In the genomic region with DNA sequence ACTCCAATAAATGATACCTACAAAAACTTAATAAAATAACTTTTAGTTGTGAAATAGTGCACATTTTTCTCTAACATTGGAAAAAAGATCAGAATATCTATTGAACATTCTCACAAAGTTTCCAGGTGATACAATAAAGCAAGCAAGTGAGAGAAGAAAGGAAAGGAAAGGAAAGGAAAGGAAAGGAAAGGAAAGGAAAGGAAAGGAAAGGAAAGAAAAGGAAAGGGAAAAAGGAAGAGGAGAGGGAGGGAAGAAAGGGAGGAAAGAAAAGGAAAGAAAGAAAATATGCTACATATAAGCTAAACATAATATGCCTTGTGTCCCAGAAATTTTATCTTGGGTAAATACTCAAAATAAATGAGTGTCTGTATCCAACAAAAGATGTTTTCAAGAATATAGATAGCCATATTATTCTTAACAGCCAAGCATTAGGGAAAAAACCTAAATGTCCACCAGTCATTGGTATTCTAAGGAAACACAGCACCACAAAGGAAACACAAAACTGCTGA, we compare ENCODE assay signal across 3 cellular contexts.
TF ChIP-seq lines count a peak whose summit lies in the region.

No MANE protein-coding gene starts in this region.

TF ChIP-seq in HepG2, 621 proteins besides CTCF, POLR2A, EP300 and RAD21:
- TF ChIP-seq NFKB2 (CRISPR knock-in tag; IDR thresholded peaks at IDR 0.05; ENCODE audit: borderline replicate concordance), result no peak
- TF ChIP-seq SRSF9 (IDR thresholded peaks at IDR 0.05; ENCODE audit: borderline replicate concordance, insufficient read depth, low read depth, low read length, poor library complexity, severe bottlenecking), result peak; percentile 65
TF ChIP-seq in HepG2: peak in this region for 1.

TF ChIP-seq in HEK293, 187 proteins besides CTCF, POLR2A, EP300 and RAD21:
- TF ChIP-seq ZNF837 (tag by site-specific recombination; IDR thresholded peaks at IDR 0.05), result no peak
- TF ChIP-seq PRDM1 (tag by site-specific recombination; IDR thresholded peaks at IDR 0.05), result peak; percentile 98
- no peak for TF ChIP-seq ZNF701 (tag by site-specific recombination; IDR thresholded peaks at IDR 0.05)
- TF ChIP-seq OSR2 (tag by site-specific recombination; IDR thresholded peaks at IDR 0.05), result no peak
- TF ChIP-seq ZSCAN30 (tag by site-specific recombination; IDR thresholded peaks at IDR 0.05), result no peak
- TF ChIP-seq ZNF785 (tag by site-specific recombination; IDR thresholded peaks at IDR 0.05), result no peak
- TF ChIP-seq, protein P1, sequence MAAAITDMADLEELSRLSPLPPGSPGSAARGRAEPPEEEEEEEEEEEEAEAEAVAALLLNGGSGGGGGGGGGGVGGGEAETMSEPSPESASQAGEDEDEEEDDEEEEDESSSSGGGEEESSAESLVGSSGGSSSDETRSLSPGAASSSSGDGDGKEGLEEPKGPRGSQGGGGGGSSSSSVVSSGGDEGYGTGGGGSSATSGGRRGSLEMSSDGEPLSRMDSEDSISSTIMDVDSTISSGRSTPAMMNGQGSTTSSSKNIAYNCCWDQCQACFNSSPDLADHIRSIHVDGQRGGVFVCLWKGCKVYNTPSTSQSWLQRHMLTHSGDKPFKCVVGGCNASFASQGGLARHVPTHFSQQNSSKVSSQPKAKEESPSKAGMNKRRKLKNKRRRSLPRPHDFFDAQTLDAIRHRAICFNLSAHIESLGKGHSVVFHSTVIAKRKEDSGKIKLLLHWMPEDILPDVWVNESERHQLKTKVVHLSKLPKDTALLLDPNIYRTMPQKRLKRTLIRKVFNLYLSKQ (tag by site-specific recombination; IDR thresholded peaks at IDR 0.05; ENCODE audit: borderline replicate concordance), result no peak
- TF ChIP-seq, protein P2, sequence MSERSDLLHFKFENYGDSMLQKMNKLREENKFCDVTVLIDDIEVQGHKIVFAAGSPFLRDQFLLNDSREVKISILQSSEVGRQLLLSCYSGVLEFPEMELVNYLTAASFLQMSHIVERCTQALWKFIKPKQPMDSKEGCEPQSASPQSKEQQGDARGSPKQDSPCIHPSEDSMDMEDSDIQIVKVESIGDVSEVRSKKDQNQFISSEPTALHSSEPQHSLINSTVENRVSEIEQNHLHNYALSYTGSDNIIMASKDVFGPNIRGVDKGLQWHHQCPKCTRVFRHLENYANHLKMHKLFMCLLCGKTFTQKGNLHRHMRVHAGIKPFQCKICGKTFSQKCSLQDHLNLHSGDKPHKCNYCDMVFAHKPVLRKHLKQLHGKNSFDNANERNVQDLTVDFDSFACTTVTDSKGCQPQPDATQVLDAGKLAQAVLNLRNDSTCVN (tag by site-specific recombination; optimal IDR thresholded peaks at IDR 0.05), result no peak

TF ChIP-seq in K562, 482 proteins besides CTCF, POLR2A, EP300 and RAD21:
- TF ChIP-seq PHF8 (IDR thresholded peaks at IDR 0.05; ENCODE audit: borderline replicate concordance, low read length), result no peak
- TF ChIP-seq NFE2L1 (tag; IDR thresholded peaks at IDR 0.05; ENCODE audit: borderline replicate concordance, low read depth), result no peak
- TF ChIP-seq, protein P3, sequence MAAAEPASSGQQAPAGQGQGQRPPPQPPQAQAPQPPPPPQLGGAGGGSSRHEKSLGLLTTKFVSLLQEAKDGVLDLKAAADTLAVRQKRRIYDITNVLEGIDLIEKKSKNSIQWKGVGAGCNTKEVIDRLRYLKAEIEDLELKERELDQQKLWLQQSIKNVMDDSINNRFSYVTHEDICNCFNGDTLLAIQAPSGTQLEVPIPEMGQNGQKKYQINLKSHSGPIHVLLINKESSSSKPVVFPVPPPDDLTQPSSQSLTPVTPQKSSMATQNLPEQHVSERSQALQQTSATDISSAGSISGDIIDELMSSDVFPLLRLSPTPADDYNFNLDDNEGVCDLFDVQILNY (CRISPR knock-in tag; IDR thresholded peaks at IDR 0.05), result no peak
- TF ChIP-seq ZNF274 (IDR thresholded peaks at IDR 0.05; ENCODE audit: borderline replicate concordance, low read depth, low read length), result no peak
- TF ChIP-seq, protein P4, sequence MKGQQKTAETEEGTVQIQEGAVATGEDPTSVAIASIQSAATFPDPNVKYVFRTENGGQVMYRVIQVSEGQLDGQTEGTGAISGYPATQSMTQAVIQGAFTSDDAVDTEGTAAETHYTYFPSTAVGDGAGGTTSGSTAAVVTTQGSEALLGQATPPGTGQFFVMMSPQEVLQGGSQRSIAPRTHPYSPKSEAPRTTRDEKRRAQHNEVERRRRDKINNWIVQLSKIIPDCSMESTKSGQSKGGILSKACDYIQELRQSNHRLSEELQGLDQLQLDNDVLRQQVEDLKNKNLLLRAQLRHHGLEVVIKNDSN (CRISPR knock-in tag; IDR thresholded peaks at IDR 0.05), result no peak
- peak; percentile 57 for TF ChIP-seq PCBP2 (IDR thresholded peaks at IDR 0.05; ENCODE audit: low read depth, low read length, poor library complexity, severe bottlenecking)
- no peak for TF ChIP-seq MEF2A (IDR thresholded peaks at IDR 0.05; ENCODE audit: control insufficient read depth, low read depth, low read length)
- TF ChIP-seq ZNF140 (CRISPR knock-in tag; IDR thresholded peaks at IDR 0.05), result no peak
